ENCODE assay signal across 19 cellular contexts in genomic region chr7:26507375-26508068, GRCh38.
DNase-seq lines count a peak whose midpoint lies in the region; ATAC-seq and TF ChIP-seq lines count a peak whose summit lies in the region.
"Had no signal": no experiment of that assay in that cellular context is flagged by ENCODE, and none has a peak within 500 bp of the region (broad histone marks: within the 10 kb centered on the region; RNA-seq: fewer than 3 reads in every experiment).

No MANE protein-coding gene starts in this region.

- no peaks in the 10 kb centered on the region for H3K36me3 Mint-ChIP-seq in progenitor cell of endocrine pancreas (ENCODE audit: insufficient read depth)
- H3K36me3 Mint-ChIP-seq: activated naive CD4-positive, alpha-beta T cell treated with anti-CD3 and anti-CD28 coated beads, Interleukin-2, amount 10 ng/mL, durations not matched to agents 7 days and 5 days; neural progenitor cell had no signal

- CTCF ChIA-PET in PC-3 (lab: Charles Lee): interaction anchor here (1.1 to 1.2 kb wide), 2 partner anchors 138 to 139 kb away, joined by 3 read pairs; no protein-coding TSS in a partner anchor

- H3K9me3 ChIP-seq in PC-3 (ENCODE audit: low read length): no peaks in the 10 kb centered on the region
- H3K9me3 ChIP-seq: tibial nerve had no signal

- H3K9me3 Mint-ChIP-seq in progenitor cell of endocrine pancreas (ENCODE audit: low read depth): no peaks in the 10 kb centered on the region
- H3K9me3 Mint-ChIP-seq: activated naive CD4-positive, alpha-beta T cell treated with anti-CD3 and anti-CD28 coated beads, Interleukin-2, amount 10 ng/mL, durations not matched to agents 7 days and 5 days had no signal

- peaks cover 13% of the 10 kb centered on the region for H3K27me3 Mint-ChIP-seq in progenitor cell of endocrine pancreas

- H3F3A ChIP-seq in PC-3 (ENCODE audit: low read length, unreplicated experiment): no peaks in the 10 kb centered on the region

- no peak overlapping the region for H3K27ac ChIP-seq in PC-3 (ENCODE audit: low read length)
- H3K27ac ChIP-seq: BLaER1, foreskin keratinocyte, neural progenitor cell, SK-N-MC, tibial nerve had no signal

- intact Hi-C loops in PC-3 (cut with micrococcal nuclease): loop anchor here (5.0 to 10.0 kb wide), 5 partner anchors 55 to 613 kb away; no protein-coding TSS in a partner anchor

- POLR2A ChIA-PET in PC-3 (lab: Charles Lee; ENCODE audit: unreplicated experiment): no interaction called here

- peaks cover 11% of the 10 kb centered on the region; the same call in 1 of the 2 replicates for H3K4me1 ChIP-seq in PC-3 (ENCODE audit: insufficient read depth, low read length)
- H3K4me1 ChIP-seq: foreskin keratinocyte, tibial nerve had no signal

- H3K4me1 Mint-ChIP-seq in progenitor cell of endocrine pancreas (ENCODE audit: low read depth): peaks cover 37% of the 10 kb centered on the region
- H3K4me1 Mint-ChIP-seq: activated naive CD4-positive, alpha-beta T cell treated with anti-CD3 and anti-CD28 coated beads, Interleukin-2, amount 10 ng/mL, durations not matched to agents 7 days and 5 days had no signal

- H2AFZ ChIP-seq in PC-3 (ENCODE audit: low read length): no peak overlapping the region
- H2AFZ ChIP-seq: neural progenitor cell had no signal

- no peaks in the 10 kb centered on the region for H3K36me3 ChIP-seq in PC-3 (ENCODE audit: low read depth, low read length)
- H3K36me3 ChIP-seq: BLaER1, neural progenitor cell, tibial nerve had no signal

- BruUV-seq in PC-3 (replicated peaks; lab: Mats Ljungman, UMichigan): no TSS peak

- H4K20me1 ChIP-seq in PC-3 (ENCODE audit: low read length): no peaks in the 10 kb centered on the region
- H4K20me1 ChIP-seq: BLaER1 had no signal

- H3K79me2 ChIP-seq in PC-3 (ENCODE audit: low read length): no peaks in the 10 kb centered on the region

- no peak overlapping the region for H3K4me2 ChIP-seq in PC-3 (ENCODE audit: low read length)
- H3K4me2 ChIP-seq: BLaER1, neural progenitor cell had no signal

- ATAC-seq in PC-3: no peak
- no peak for ATAC-seq in GM21447 (IDR thresholded peaks at IDR 0.05; ENCODE audit: unreplicated experiment)
- ATAC-seq in GM18498 (IDR thresholded peaks at IDR 0.05; ENCODE audit: unreplicated experiment): no peak

- H3K27me3 ChIP-seq in PC-3 (ENCODE audit: low read length): no peaks in the 10 kb centered on the region
- H3K27me3 ChIP-seq: BLaER1, neural progenitor cell, tibial nerve had no signal

- H3K9ac ChIP-seq in PC-3 (ENCODE audit: low read length): no peak overlapping the region
- H3K9ac ChIP-seq: BLaER1, neural progenitor cell had no signal

- peak; percentile 30; the same call in 1 of the 2 replicates for TF ChIP-seq CTCF in PC-3 (conservative IDR thresholded peaks at IDR 0.05; ENCODE audit: low read depth, low read length)
- peak; percentile 41 for TF ChIP-seq CTCF in progenitor cell of endocrine pancreas (IDR thresholded peaks at IDR 0.05; ENCODE audit: unreplicated experiment)

- H3K4me3 Mint-ChIP-seq in progenitor cell of endocrine pancreas (ENCODE audit: low read depth): no peak overlapping the region
- H3K4me3 Mint-ChIP-seq: activated naive CD4-positive, alpha-beta T cell treated with anti-CD3 and anti-CD28 coated beads, Interleukin-2, amount 10 ng/mL, durations not matched to agents 7 days and 5 days; neural progenitor cell had no signal

- DNase-seq in DMS53 (lab: John Stamatoyannopoulos, UW): peak; percentile 31
- no peak for DNase-seq in DMS53 treated with DMSO at 0.1 percent for 48 hours (lab: John Stamatoyannopoulos, UW; ENCODE audit: unreplicated experiment)
- DNase-seq in NCI-H146 (lab: John Stamatoyannopoulos, UW): peak; percentile 80
- DNase-seq in PC-3: no peak
- no peak for DNase-seq in progenitor cell of endocrine pancreas (ENCODE audit: low spot score, unreplicated experiment)
- no peak for DNase-seq in NOMO-1 treated with DMSO at 0.1 percent for 48 hours (lab: John Stamatoyannopoulos, UW; ENCODE audit: unreplicated experiment)
- DNase-seq: activated CD4-positive, alpha-beta T cell treated with anti-CD3 and anti-CD28 coated beads, Interleukin-2, amount 50 U/mL, for 1 hour; activated naive CD4-positive, alpha-beta T cell treated with anti-CD3 and anti-CD28 coated beads, Interleukin-2, amount 10 ng/mL, durations not matched to agents 7 days and 5 days; activated T-cell treated with anti-CD3 and anti-CD28 coated beads for 4 hours; foreskin keratinocyte; MV-4-11; NCI-H226; stimulated activated naive CD4-positive, alpha-beta T cell had no signal

- no peak overlapping the region for H3K4me3 ChIP-seq in PC-3 (ENCODE audit: low read length)
- H3K4me3 ChIP-seq: BLaER1, neural progenitor cell, SK-N-MC, tibial nerve had no signal

- H3K9me2 ChIP-seq in PC-3 (replicated peaks; ENCODE audit: low read length): no peaks in the 10 kb centered on the region

- H3K27ac Mint-ChIP-seq in progenitor cell of endocrine pancreas: peak overlapping the region; percentile 91
- H3K27ac Mint-ChIP-seq: activated naive CD4-positive, alpha-beta T cell treated with anti-CD3 and anti-CD28 coated beads, Interleukin-2, amount 10 ng/mL, durations not matched to agents 7 days and 5 days had no signal

Comparison
In these comparisons a context has a peak if more than half of its experiments do, and no peak if none do; other contexts are left out.
1. DNase-seq: peak in DMS53 (single experiment) and NCI-H146 (single experiment); none in DMS53 treated with DMSO at 0.1 percent for 48 hours (single experiment), PC-3 (single experiment), progenitor cell of endocrine pancreas (single experiment) and NOMO-1 treated with DMSO at 0.1 percent for 48 hours (single experiment).